Comparison of ENCODE assay signal across 8 cellular contexts in genomic region chr10:70477661-70478162, GRCh38. TPM values are rescaled to one million over a fixed set of nuclear protein-coding genes. Genes with fewer than 3 reads are reported as not detected.
DNase-seq lines count a peak whose midpoint lies in the region; ATAC-seq and TF ChIP-seq lines count a peak whose summit lies in the region.

No MANE protein-coding gene starts in this region.

- H3F3A ChIP-seq in DOHH2 (ENCODE audit: control insufficient read depth, insufficient read depth), result peaks cover 8% of the 10 kb centered on the region
- peaks cover 7% of the 10 kb centered on the region for H3F3A ChIP-seq in smooth muscle cell (ENCODE audit: low read depth)

- H3K79me2 ChIP-seq in DOHH2 (ENCODE audit: control insufficient read depth, low read length) (peaks cover 39% of the 10 kb centered on the region), smooth muscle cell (ENCODE audit: low read depth) (no peaks in the 10 kb centered on the region)

- ATAC-seq in GM21576 (IDR thresholded peaks at IDR 0.05; ENCODE audit: unreplicated experiment) (no peak), GM21381 (IDR thresholded peaks at IDR 0.05; ENCODE audit: unreplicated experiment) (no peak)

- peak overlapping the region; percentile 77 for H3K27ac ChIP-seq in DOHH2 (ENCODE audit: low read depth, low read length)
- H3K27ac ChIP-seq in left ventricle myocardium inferior (replicated peaks), result peak overlapping the region; percentile 88
- no peak overlapping the region for H3K27ac ChIP-seq in smooth muscle cell (ENCODE audit: low read depth)

- no peaks in the 10 kb centered on the region for H3K27me3 ChIP-seq in DOHH2 (ENCODE audit: control insufficient read depth, low read length)
- no peaks in the 10 kb centered on the region for H3K27me3 ChIP-seq in NT2/D1 (ENCODE audit: insufficient read depth, insufficient read length)
- no peaks in the 10 kb centered on the region for H3K27me3 ChIP-seq in left ventricle myocardium inferior (ENCODE audit: low read depth)
- H3K27me3 ChIP-seq in smooth muscle cell (ENCODE audit: low read depth), result peaks cover 6% of the 10 kb centered on the region

- H3K9me2 ChIP-seq in DOHH2 (replicated peaks; ENCODE audit: control insufficient read depth, low read length), result no peaks in the 10 kb centered on the region

- H3K4me1 ChIP-seq in DOHH2 (ENCODE audit: control insufficient read depth, low read length), result peaks cover 52% of the 10 kb centered on the region
- peaks cover 9% of the 10 kb centered on the region for H3K4me1 ChIP-seq in NT2/D1 (ENCODE audit: insufficient read depth, insufficient read length)
- H3K4me1 ChIP-seq in left ventricle myocardium inferior, result peaks cover 69% of the 10 kb centered on the region
- peaks cover 9% of the 10 kb centered on the region for H3K4me1 ChIP-seq in smooth muscle cell (ENCODE audit: low read depth)

- H2AFZ ChIP-seq in smooth muscle cell (ENCODE audit: low read depth), result no peak overlapping the region

- H3K4me3 ChIP-seq in DOHH2 (ENCODE audit: low read length) (peak overlapping the region; percentile 88), NT2/D1 (ENCODE audit: insufficient read length, low read depth) (peak overlapping the region; percentile 72), left ventricle myocardium inferior (peak overlapping the region; percentile 77), smooth muscle cell (peak overlapping the region; percentile 56)

- H3K9me3 ChIP-seq in DOHH2 (ENCODE audit: control insufficient read depth, insufficient read depth, low read length) (no peaks in the 10 kb centered on the region), NT2/D1 (ENCODE audit: insufficient read depth, low read length) (no peaks in the 10 kb centered on the region), left ventricle myocardium inferior (replicated peaks) (no peaks in the 10 kb centered on the region), smooth muscle cell (replicated peaks; ENCODE audit: low read depth) (no peaks in the 10 kb centered on the region)

- H3K9ac ChIP-seq in NT2/D1 (ENCODE audit: insufficient read length, low read depth) (peak overlapping the region; percentile 76), smooth muscle cell (ENCODE audit: low read depth) (no peak overlapping the region)

- peaks cover 9% of the 10 kb centered on the region; the same call in 1 of the 2 replicates for H4K20me1 ChIP-seq in DOHH2 (ENCODE audit: control insufficient read depth, insufficient read depth, low read depth, low read length)
- H4K20me1 ChIP-seq in smooth muscle cell (ENCODE audit: low read depth), result no peaks in the 10 kb centered on the region

- WGBS in smooth muscle cell (ENCODE audit: low lambda C conversion rate), result 7% methylated on average over 27 of the region's 27 CpGs

- intact Hi-C loops in left ventricle myocardium inferior (cut with micrococcal nuclease), result loop anchor here (5.0 kb wide), 1 partner anchor 40 kb away; no protein-coding TSS in a partner anchor

- H3K36me3 ChIP-seq in DOHH2 (ENCODE audit: control insufficient read depth, low read length), result peaks cover 33% of the 10 kb centered on the region
- H3K36me3 ChIP-seq in NT2/D1 (ENCODE audit: insufficient read depth, insufficient read length, low read length), result peaks cover 5% of the 10 kb centered on the region
- H3K36me3 ChIP-seq in left ventricle myocardium inferior, result no peaks in the 10 kb centered on the region
- no peaks in the 10 kb centered on the region for H3K36me3 ChIP-seq in smooth muscle cell (ENCODE audit: low read depth)

- no peak for TF ChIP-seq CTCF in DOHH2 (IDR thresholded peaks at IDR 0.05; ENCODE audit: low read depth, low read length, poor library complexity, severe bottlenecking)
- TF ChIP-seq CTCF in left ventricle myocardium inferior (IDR thresholded peaks at IDR 0.05; ENCODE audit: borderline replicate concordance), result no peak
- no peak for TF ChIP-seq CTCF in smooth muscle cell (IDR thresholded peaks at IDR 0.05; ENCODE audit: borderline replicate concordance, insufficient read depth, poor library complexity, severe bottlenecking)

- DNase-seq in NT2/D1 (ENCODE audit: low read depth, low spot score) (no peak), activated gamma-delta T cell (lab: John Stamatoyannopoulos, UW) (peak; percentile 62), left ventricle myocardium inferior (no peak), smooth muscle cell (lab: John Stamatoyannopoulos, UW; ENCODE audit: unreplicated experiment) (no peak), superior temporal gyrus (ENCODE audit: extremely low spot score) (no peak)

- H3K4me2 ChIP-seq in DOHH2 (ENCODE audit: low read length), result peak overlapping the region; percentile 97
- peak overlapping the region; percentile 92 for H3K4me2 ChIP-seq in smooth muscle cell

RNA-seq across cellular contexts. Expression of gene PALD1, which starts 0.9 kb away (rescaled TPM):
- total RNA-seq in left ventricle myocardium inferior (5.1 TPM), smooth muscle cell (1.4 and 1.5 TPM in 2 replicates)
- polyA plus RNA-seq in smooth muscle cell, result 0.73 and 2.2 TPM in 2 replicates

RNA-seq across cellular contexts. Expression of gene NODAL, which starts 36.2 kb away (rescaled TPM):
- total RNA-seq in left ventricle myocardium inferior (0.16 TPM), smooth muscle cell (not detected in 2 replicates)
- 0.63 and 0.81 TPM in 2 replicates for polyA plus RNA-seq in smooth muscle cell
